23 cellular contexts compared by ENCODE assay signal in the genomic region with DNA sequence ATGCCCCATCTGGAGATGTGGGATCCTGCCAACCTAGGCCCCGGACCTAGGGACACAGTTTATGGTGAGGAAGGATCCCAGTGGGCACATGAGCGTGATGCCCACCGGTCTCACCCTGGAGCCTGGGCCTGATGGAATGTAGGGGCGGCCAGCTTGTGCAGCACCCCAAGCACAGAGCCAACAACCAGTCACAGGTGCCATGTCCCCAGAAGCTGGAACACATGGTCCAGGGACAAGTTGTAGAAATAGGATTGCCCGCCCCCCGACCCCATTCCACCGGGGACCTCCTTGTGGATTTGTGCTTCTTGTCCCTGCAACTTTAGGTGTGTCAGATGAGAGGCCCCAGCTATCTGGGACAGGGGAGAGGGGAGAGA. TPM values are rescaled to one million over a fixed set of nuclear protein-coding genes. Genes with fewer than 3 reads are reported as not detected.
"Had no signal": no experiment of that assay in that cellular context is flagged by ENCODE, and none has a peak within 500 bp of the region (broad histone marks: within the 10 kb centered on the region; RNA-seq: fewer than 3 reads in every experiment).

No MANE protein-coding gene starts in this region.

- H3K36me3 ChIP-seq: ascending aorta, breast epithelium, gastrocnemius medialis, heart right ventricle, suprapubic skin, transverse colon had no signal

- H3K4me3 ChIP-seq: ascending aorta, breast epithelium, gastrocnemius medialis, heart right ventricle, suprapubic skin, transverse colon had no signal

- ATAC-seq: activated CD8-positive, alpha-beta T cell treated with anti-CD3 and anti-CD28 coated beads for 36 hours; esophagus mucosa; gastrocnemius medialis; heart right ventricle; left ventricle myocardium superior; natural killer cell had no signal

- H3K9me3 Mint-ChIP-seq: immature natural killer cell had no signal

- H3K36me3 Mint-ChIP-seq: natural killer cell had no signal

- H3K27me3 ChIP-seq: ascending aorta, breast epithelium, suprapubic skin had no signal

- H3K27me3 Mint-ChIP-seq: progenitor cell of endocrine pancreas had no signal

- H3K9me3 ChIP-seq: ascending aorta, breast epithelium, gastrocnemius medialis, suprapubic skin, transverse colon had no signal

- H3K27ac Mint-ChIP-seq: activated CD8-positive, alpha-beta T cell treated with anti-CD3 and anti-CD28 coated beads for 36 hours; activated naive CD4-positive, alpha-beta T cell treated with anti-CD3 and anti-CD28 coated beads for 36 hours; immature natural killer cell; natural killer cell; progenitor cell of endocrine pancreas; stimulated activated naive CD8-positive, alpha-beta T cell treated with anti-CD3 and anti-CD28 coated beads, Interleukin-15, Interleukin-2, amounts not matched to agents 100 ng/mL and 50 ng/mL, for 24 hours had no signal

- H3K27ac ChIP-seq: suprapubic skin had no signal

- H3K4me3 Mint-ChIP-seq: activated CD8-positive, alpha-beta T cell treated with anti-CD3 and anti-CD28 coated beads for 36 hours; activated naive CD4-positive, alpha-beta T cell treated with anti-CD3 and anti-CD28 coated beads for 36 hours; immature natural killer cell; natural killer cell; stimulated activated naive CD8-positive, alpha-beta T cell treated with anti-CD3 and anti-CD28 coated beads, Interleukin-15, Interleukin-2, amounts not matched to agents 100 ng/mL and 50 ng/mL, for 24 hours had no signal

- DNase-seq: activated CD4-positive, alpha-beta T cell treated with anti-CD3 and anti-CD28 coated beads for 48 hours; activated CD4-positive, CD25-positive, alpha-beta regulatory T cell; activated CD8-positive, alpha-beta T cell treated with anti-CD3 and anti-CD28 coated beads for 36 hours; activated naive CD4-positive, alpha-beta T cell treated with anti-CD3 and anti-CD28 coated beads for 36 hours; activated T-cell treated with anti-CD3 and anti-CD28 coated beads, Interleukin-2, amount 50 U/mL, for 1 hour; cortex of kidney; gastrocnemius medialis; heart right ventricle; immature natural killer cell; left ventricle myocardium superior; natural killer cell; occipital lobe; stimulated activated CD4-positive, alpha-beta T cell treated with anti-CD3 and anti-CD28 coated beads, Interleukin-2, amount 100 ng/mL, for 24 hours; T-helper 1 cell; T1000; transverse colon had no signal

RNA-seq across cellular contexts. Expression of gene C9orf50, which starts 48.9 kb away (rescaled TPM):
- total RNA-seq: activated CD8-positive, alpha-beta T cell treated with anti-CD3 and anti-CD28 coated beads for 36 hours; activated naive CD4-positive, alpha-beta T cell treated with anti-CD3 and anti-CD28 coated beads for 36 hours; ascending aorta; esophagus mucosa; gastrocnemius medialis; heart right ventricle; left ventricle myocardium superior; natural killer cell; occipital lobe; skeletal muscle tissue; transverse colon had no signal
- polyA plus RNA-seq: heart right ventricle, immature natural killer cell had no signal
